8 cellular contexts compared by ENCODE assay signal in genomic region chr6:36682328-36683144, GRCh38. TPM values are rescaled to one million over a fixed set of nuclear protein-coding genes. Genes with fewer than 3 reads are reported as not detected.
DNase-seq lines count a peak whose midpoint lies in the region; ATAC-seq and TF ChIP-seq lines count a peak whose summit lies in the region.

No MANE protein-coding gene starts in this region.

- no peaks in the 10 kb centered on the region for H3K9me3 ChIP-seq in Caco-2

- BruUV-seq in Caco-2 (replicated peaks; lab: Mats Ljungman, UMichigan) = no TSS peak

- no peak overlapping the region for H3K4me3 ChIP-seq in Caco-2 (ENCODE audit: low read depth, low read length)

- CTCF ChIA-PET in Caco-2 (lab: Charles Lee) = interaction anchor here (0.7 to 1.4 kb wide), 2 partner anchors 38 to 68 kb away, joined by 3 to 4 read pairs; no protein-coding TSS in a partner anchor

- H3K36me3 Mint-ChIP-seq in Caco-2 (ENCODE audit: insufficient read depth, unreplicated experiment) = peaks cover 11% of the 10 kb centered on the region

- no peaks in the 10 kb centered on the region for H3K36me3 ChIP-seq in Caco-2 (ENCODE audit: control insufficient read depth, insufficient read depth, low read length)

- TF ChIP-seq CTCF in Caco-2 (IDR thresholded peaks at IDR 0.05; ENCODE audit: insufficient read depth in 1 of 2, low read depth in 1 of 2, low read length in 1 of 2, severe bottlenecking in 1 of 2, unreplicated experiment in 1 of 2) = no peak

- POLR2A ChIA-PET in Caco-2 (lab: Charles Lee) = no interaction called here

- DNase-seq in Caco-2 = peak in 1 of 2 experiments; percentile 16
- peak; percentile 93 to 94 for DNase-seq in NCI-H526 (lab: John Stamatoyannopoulos, UW)
- peak; percentile 45 for DNase-seq in activated T-cell treated with anti-CD3 and anti-CD28 coated beads for 24 hours (ENCODE audit: low read depth)
- peak; percentile 80 for DNase-seq in glomerular visceral epithelial cell (ENCODE audit: extremely low spot score)
- DNase-seq in stimulated activated CD4-positive, alpha-beta T cell treated with anti-CD3 and anti-CD28 coated beads, Interleukin-15, amount 100 ng/mL, for 24 hours = peak; percentile 73
- DNase-seq in cortex of kidney (lab: John Stamatoyannopoulos, UW) = no peak

- peaks cover 27% of the 10 kb centered on the region for H3K4me1 Mint-ChIP-seq in Caco-2 (ENCODE audit: low read depth, unreplicated experiment)

- H3K4me1 ChIP-seq in Caco-2 = peaks cover 21% of the 10 kb centered on the region

- peak overlapping the region; percentile 7 for H3K4me3 Mint-ChIP-seq in Caco-2 (ENCODE audit: unreplicated experiment)

- no peak overlapping the region for H3K27ac Mint-ChIP-seq in Caco-2 (ENCODE audit: unreplicated experiment)

- H3K27me3 Mint-ChIP-seq in Caco-2 (ENCODE audit: insufficient read depth, unreplicated experiment) = no peaks in the 10 kb centered on the region

- ATAC-seq in HG02759 (IDR thresholded peaks at IDR 0.05; ENCODE audit: unreplicated experiment) = peak; percentile 34
- ATAC-seq in HG03039 (IDR thresholded peaks at IDR 0.05; ENCODE audit: unreplicated experiment) = no peak

- intact Hi-C loops in Caco-2 (cut with micrococcal nuclease; ENCODE audit: unreplicated experiment) = loop anchor here (10.0 kb wide), 1 partner anchor 72 kb away; no protein-coding TSS in a partner anchor

- no peaks in the 10 kb centered on the region for H3K27me3 ChIP-seq in Caco-2 (replicated peaks; ENCODE audit: control insufficient read depth, insufficient read depth, low read length)

- H3K9me3 Mint-ChIP-seq in Caco-2 (ENCODE audit: unreplicated experiment) = no peaks in the 10 kb centered on the region

RNA-seq across cellular contexts. Expression of gene CDKN1A, which starts 4.0 kb away (rescaled TPM):
- 3.0 and 3.4 TPM in 2 replicates for total RNA-seq in Caco-2 (2022)

RNA-seq across cellular contexts. Expression of gene RAB44, which starts 15.1 kb away (rescaled TPM):
- not detected in 2 replicates for total RNA-seq in Caco-2 (2022)
